3 cellular contexts compared by ENCODE assay signal in the genomic region with DNA sequence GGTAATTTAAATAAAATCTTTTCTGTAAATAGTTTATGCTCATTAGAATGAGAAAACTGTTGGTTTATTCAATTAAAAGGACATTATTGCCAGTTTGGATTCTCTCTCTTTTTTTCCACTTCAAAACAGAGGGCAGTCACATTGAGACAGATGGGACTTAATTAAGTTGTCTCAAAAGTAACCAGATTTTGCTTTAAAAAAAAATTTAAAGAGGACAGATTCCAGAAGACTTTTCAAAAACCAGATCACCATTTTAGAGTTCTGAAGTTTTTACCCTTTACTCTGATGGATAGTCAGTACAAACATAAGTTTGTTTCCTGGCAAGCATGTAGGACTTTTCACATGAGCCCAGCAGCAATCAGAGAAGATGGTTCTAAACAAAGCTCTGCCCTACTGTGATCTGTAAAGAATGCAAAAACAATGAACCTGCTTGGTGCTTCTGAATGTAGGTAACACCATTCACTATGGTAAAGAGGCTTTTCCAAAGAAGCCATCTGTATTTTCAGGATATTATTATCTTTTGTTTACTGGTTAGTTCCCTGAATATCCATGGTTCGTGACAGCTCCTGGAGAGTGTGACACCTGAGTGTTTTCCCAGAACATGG.
TF ChIP-seq lines count a peak whose summit lies in the region.

No MANE protein-coding gene starts in this region.

TF ChIP-seq in SK-N-SH treated with all-trans-retinoic acid at 6 μM for 48 hours, 23 proteins besides CTCF, POLR2A, EP300 and RAD21 (continued from another document):
- TF ChIP-seq, protein P1, sequence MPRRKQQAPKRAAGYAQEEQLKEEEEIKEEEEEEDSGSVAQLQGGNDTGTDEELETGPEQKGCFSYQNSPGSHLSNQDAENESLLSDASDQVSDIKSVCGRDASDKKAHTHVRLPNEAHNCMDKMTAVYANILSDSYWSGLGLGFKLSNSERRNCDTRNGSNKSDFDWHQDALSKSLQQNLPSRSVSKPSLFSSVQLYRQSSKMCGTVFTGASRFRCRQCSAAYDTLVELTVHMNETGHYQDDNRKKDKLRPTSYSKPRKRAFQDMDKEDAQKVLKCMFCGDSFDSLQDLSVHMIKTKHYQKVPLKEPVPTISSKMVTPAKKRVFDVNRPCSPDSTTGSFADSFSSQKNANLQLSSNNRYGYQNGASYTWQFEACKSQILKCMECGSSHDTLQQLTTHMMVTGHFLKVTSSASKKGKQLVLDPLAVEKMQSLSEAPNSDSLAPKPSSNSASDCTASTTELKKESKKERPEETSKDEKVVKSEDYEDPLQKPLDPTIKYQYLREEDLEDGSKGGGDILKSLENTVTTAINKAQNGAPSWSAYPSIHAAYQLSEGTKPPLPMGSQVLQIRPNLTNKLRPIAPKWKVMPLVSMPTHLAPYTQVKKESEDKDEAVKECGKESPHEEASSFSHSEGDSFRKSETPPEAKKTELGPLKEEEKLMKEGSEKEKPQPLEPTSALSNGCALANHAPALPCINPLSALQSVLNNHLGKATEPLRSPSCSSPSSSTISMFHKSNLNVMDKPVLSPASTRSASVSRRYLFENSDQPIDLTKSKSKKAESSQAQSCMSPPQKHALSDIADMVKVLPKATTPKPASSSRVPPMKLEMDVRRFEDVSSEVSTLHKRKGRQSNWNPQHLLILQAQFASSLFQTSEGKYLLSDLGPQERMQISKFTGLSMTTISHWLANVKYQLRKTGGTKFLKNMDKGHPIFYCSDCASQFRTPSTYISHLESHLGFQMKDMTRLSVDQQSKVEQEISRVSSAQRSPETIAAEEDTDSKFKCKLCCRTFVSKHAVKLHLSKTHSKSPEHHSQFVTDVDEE (CRISPR knock-in tag; IDR thresholded peaks at IDR 0.05), result 0 out of 2 replicates have a peak, but pooled peaks have one; percentile 17

TF ChIP-seq in SK-N-SH, 30 proteins besides CTCF, POLR2A, EP300 and RAD21 (continued from another document):
- TF ChIP-seq, protein P2, sequence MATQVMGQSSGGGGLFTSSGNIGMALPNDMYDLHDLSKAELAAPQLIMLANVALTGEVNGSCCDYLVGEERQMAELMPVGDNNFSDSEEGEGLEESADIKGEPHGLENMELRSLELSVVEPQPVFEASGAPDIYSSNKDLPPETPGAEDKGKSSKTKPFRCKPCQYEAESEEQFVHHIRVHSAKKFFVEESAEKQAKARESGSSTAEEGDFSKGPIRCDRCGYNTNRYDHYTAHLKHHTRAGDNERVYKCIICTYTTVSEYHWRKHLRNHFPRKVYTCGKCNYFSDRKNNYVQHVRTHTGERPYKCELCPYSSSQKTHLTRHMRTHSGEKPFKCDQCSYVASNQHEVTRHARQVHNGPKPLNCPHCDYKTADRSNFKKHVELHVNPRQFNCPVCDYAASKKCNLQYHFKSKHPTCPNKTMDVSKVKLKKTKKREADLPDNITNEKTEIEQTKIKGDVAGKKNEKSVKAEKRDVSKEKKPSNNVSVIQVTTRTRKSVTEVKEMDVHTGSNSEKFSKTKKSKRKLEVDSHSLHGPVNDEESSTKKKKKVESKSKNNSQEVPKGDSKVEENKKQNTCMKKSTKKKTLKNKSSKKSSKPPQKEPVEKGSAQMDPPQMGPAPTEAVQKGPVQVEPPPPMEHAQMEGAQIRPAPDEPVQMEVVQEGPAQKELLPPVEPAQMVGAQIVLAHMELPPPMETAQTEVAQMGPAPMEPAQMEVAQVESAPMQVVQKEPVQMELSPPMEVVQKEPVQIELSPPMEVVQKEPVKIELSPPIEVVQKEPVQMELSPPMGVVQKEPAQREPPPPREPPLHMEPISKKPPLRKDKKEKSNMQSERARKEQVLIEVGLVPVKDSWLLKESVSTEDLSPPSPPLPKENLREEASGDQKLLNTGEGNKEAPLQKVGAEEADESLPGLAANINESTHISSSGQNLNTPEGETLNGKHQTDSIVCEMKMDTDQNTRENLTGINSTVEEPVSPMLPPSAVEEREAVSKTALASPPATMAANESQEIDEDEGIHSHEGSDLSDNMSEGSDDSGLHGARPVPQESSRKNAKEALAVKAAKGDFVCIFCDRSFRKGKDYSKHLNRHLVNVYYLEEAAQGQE (IDR thresholded peaks at IDR 0.05; ENCODE audit: low read depth, low read length), result no peak
- no peak for TF ChIP-seq RXRA (IDR thresholded peaks at IDR 0.05; ENCODE audit: borderline replicate concordance, low read depth)
- no peak for TF ChIP-seq NRF1 (IDR thresholded peaks at IDR 0.05; ENCODE audit: low read depth, low read length)

TF ChIP-seq in WTC11, 78 proteins besides CTCF, POLR2A, EP300 and RAD21 (continued from another document):
- TF ChIP-seq, protein P3, sequence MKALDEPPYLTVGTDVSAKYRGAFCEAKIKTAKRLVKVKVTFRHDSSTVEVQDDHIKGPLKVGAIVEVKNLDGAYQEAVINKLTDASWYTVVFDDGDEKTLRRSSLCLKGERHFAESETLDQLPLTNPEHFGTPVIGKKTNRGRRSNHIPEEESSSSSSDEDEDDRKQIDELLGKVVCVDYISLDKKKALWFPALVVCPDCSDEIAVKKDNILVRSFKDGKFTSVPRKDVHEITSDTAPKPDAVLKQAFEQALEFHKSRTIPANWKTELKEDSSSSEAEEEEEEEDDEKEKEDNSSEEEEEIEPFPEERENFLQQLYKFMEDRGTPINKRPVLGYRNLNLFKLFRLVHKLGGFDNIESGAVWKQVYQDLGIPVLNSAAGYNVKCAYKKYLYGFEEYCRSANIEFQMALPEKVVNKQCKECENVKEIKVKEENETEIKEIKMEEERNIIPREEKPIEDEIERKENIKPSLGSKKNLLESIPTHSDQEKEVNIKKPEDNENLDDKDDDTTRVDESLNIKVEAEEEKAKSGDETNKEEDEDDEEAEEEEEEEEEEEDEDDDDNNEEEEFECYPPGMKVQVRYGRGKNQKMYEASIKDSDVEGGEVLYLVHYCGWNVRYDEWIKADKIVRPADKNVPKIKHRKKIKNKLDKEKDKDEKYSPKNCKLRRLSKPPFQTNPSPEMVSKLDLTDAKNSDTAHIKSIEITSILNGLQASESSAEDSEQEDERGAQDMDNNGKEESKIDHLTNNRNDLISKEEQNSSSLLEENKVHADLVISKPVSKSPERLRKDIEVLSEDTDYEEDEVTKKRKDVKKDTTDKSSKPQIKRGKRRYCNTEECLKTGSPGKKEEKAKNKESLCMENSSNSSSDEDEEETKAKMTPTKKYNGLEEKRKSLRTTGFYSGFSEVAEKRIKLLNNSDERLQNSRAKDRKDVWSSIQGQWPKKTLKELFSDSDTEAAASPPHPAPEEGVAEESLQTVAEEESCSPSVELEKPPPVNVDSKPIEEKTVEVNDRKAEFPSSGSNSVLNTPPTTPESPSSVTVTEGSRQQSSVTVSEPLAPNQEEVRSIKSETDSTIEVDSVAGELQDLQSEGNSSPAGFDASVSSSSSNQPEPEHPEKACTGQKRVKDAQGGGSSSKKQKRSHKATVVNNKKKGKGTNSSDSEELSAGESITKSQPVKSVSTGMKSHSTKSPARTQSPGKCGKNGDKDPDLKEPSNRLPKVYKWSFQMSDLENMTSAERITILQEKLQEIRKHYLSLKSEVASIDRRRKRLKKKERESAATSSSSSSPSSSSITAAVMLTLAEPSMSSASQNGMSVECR (CRISPR knock-in tag; IDR thresholded peaks at IDR 0.05; ENCODE audit: borderline replicate concordance), result no peak
- TF ChIP-seq ETV6 (CRISPR knock-in tag; IDR thresholded peaks at IDR 0.05) (no peak), KAT7 (CRISPR knock-in tag; IDR thresholded peaks at IDR 0.05; ENCODE audit: borderline replicate concordance) (no peak), SP1 (CRISPR knock-in tag; conservative IDR thresholded peaks at IDR 0.05) (no peak), NR1H2 (CRISPR knock-in tag; IDR thresholded peaks at IDR 0.05) (no peak), ZNF416 (CRISPR knock-in tag; IDR thresholded peaks at IDR 0.05) (no peak), NFYB (CRISPR knock-in tag; conservative IDR thresholded peaks at IDR 0.05; ENCODE audit: low read depth) (no peak), CREM (CRISPR knock-in tag; IDR thresholded peaks at IDR 0.05) (no peak), ZNF232 (CRISPR knock-in tag; IDR thresholded peaks at IDR 0.05) (no peak)
- TF ChIP-seq, protein P4, sequence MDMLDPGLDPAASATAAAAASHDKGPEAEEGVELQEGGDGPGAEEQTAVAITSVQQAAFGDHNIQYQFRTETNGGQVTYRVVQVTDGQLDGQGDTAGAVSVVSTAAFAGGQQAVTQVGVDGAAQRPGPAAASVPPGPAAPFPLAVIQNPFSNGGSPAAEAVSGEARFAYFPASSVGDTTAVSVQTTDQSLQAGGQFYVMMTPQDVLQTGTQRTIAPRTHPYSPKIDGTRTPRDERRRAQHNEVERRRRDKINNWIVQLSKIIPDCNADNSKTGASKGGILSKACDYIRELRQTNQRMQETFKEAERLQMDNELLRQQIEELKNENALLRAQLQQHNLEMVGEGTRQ (CRISPR knock-in tag; IDR thresholded peaks at IDR 0.05), result no peak
- TF ChIP-seq, protein P5, sequence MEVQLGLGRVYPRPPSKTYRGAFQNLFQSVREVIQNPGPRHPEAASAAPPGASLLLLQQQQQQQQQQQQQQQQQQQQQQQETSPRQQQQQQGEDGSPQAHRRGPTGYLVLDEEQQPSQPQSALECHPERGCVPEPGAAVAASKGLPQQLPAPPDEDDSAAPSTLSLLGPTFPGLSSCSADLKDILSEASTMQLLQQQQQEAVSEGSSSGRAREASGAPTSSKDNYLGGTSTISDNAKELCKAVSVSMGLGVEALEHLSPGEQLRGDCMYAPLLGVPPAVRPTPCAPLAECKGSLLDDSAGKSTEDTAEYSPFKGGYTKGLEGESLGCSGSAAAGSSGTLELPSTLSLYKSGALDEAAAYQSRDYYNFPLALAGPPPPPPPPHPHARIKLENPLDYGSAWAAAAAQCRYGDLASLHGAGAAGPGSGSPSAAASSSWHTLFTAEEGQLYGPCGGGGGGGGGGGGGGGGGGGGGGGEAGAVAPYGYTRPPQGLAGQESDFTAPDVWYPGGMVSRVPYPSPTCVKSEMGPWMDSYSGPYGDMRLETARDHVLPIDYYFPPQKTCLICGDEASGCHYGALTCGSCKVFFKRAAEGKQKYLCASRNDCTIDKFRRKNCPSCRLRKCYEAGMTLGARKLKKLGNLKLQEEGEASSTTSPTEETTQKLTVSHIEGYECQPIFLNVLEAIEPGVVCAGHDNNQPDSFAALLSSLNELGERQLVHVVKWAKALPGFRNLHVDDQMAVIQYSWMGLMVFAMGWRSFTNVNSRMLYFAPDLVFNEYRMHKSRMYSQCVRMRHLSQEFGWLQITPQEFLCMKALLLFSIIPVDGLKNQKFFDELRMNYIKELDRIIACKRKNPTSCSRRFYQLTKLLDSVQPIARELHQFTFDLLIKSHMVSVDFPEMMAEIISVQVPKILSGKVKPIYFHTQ (CRISPR knock-in tag; IDR thresholded peaks at IDR 0.05), result no peak
- TF ChIP-seq, protein P6, sequence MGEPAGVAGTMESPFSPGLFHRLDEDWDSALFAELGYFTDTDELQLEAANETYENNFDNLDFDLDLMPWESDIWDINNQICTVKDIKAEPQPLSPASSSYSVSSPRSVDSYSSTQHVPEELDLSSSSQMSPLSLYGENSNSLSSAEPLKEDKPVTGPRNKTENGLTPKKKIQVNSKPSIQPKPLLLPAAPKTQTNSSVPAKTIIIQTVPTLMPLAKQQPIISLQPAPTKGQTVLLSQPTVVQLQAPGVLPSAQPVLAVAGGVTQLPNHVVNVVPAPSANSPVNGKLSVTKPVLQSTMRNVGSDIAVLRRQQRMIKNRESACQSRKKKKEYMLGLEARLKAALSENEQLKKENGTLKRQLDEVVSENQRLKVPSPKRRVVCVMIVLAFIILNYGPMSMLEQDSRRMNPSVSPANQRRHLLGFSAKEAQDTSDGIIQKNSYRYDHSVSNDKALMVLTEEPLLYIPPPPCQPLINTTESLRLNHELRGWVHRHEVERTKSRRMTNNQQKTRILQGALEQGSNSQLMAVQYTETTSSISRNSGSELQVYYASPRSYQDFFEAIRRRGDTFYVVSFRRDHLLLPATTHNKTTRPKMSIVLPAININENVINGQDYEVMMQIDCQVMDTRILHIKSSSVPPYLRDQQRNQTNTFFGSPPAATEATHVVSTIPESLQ (CRISPR knock-in tag; IDR thresholded peaks at IDR 0.05), result no peak
